ENCODE assay signal across 8 cellular contexts in the genomic region with DNA sequence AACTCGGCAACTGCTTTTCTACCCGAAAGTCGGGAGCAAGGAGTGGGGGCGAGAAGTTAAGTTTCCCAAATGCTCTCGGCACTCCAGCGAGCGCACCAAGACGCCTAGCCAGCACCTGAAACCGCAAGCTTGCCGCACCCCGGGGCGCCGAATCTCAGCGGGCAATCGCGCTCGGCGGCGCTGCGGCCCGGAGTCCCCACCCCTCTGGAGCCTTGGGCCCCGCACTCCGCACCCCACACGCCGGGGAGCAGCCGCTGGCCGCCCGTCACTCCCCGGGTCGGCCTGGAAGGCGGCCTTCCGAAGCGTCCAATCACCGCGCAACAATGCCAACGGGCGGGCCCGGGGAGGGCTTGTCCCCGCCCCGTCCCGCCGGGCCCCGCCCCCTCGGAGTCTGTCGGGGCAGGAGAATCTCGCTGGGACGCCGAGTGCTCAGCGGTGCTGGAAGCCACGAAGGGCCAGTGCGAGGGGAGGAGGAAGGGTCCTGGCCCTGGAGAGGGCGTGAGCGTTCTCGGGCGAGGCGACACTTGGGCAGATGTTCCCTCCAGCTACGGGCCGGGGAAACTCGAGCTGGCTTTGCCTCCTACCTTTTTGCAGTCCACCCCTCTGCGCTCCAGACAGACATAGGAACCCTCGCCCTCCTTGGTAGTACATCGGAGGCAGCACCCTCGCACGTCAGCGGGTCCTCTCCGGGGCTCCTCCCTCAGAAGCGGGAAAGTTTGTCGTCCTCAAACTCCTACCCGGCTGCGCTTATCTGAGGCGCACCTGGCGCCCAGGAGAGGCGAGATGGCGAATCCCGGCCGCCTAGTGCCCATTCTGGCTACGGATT. TPM values are rescaled to one million over a fixed set of nuclear protein-coding genes. Genes with fewer than 3 reads are reported as not detected.
DNase-seq lines count a peak whose midpoint lies in the region; ATAC-seq and TF ChIP-seq lines count a peak whose summit lies in the region.

No MANE protein-coding gene starts in this region.

- H3K4me3 Mint-ChIP-seq in T-helper 2 cell treated with Interferon-gamma antibody and Interleukin-4, amounts not matched to agents 5 μg/mL and 100 μg/mL, for 36 hours: peak overlapping the region; percentile 58

- no peaks in the 10 kb centered on the region for H3K36me3 ChIP-seq in aorta (ENCODE audit: control insufficient read depth in 1 of 2, insufficient read depth in 2 of 2, low read length in 1 of 2)

- H3K4me1 ChIP-seq in aorta (ENCODE audit: control insufficient read depth in 1 of 2, insufficient read depth in 2 of 2, low read length in 2 of 2): peaks cover 0 to 5% of the 10 kb centered on the region in 2 donors

- H3K4me3 ChIP-seq in GM12864 (ENCODE audit: low read depth, low read length) (peak overlapping the region; percentile 66), aorta (ENCODE audit: low read length in 2 of 2) (peak overlapping the region; percentile 94 to 97)

- peak; percentile 21 for DNase-seq in GM12864 (ENCODE audit: low read depth)
- peak; percentile 84 for DNase-seq in NCI-H128 (lab: John Stamatoyannopoulos, UW; ENCODE audit: unreplicated experiment)
- DNase-seq in T-helper 2 cell treated with Interferon-gamma antibody and Interleukin-4, amounts not matched to agents 5 μg/mL and 100 μg/mL, for 36 hours (ENCODE audit: low spot score): peak; percentile 79
- DNase-seq in astrocyte of the hippocampus (ENCODE audit: low read depth, low spot score): peak; percentile 95
- DNase-seq in hippocampal formation (lab: John Stamatoyannopoulos, UW): peak; percentile 80 to 83
- peak; percentile 84 for DNase-seq in putamen (ENCODE audit: low spot score)
- peak; percentile 95 to 98 for DNase-seq in aorta

- no peaks in the 10 kb centered on the region for H3K9me3 Mint-ChIP-seq in T-helper 2 cell treated with Interferon-gamma antibody and Interleukin-4, amounts not matched to agents 5 μg/mL and 100 μg/mL, for 36 hours

- H3K4me1 Mint-ChIP-seq in T-helper 2 cell treated with Interferon-gamma antibody and Interleukin-4, amounts not matched to agents 5 μg/mL and 100 μg/mL, for 36 hours (ENCODE audit: low read depth): peaks cover 4% of the 10 kb centered on the region

- H3K9me3 ChIP-seq in aorta (ENCODE audit: control insufficient read depth, low read length): no peaks in the 10 kb centered on the region

- peak overlapping the region; percentile 16 to 81 for H3K27ac ChIP-seq in aorta (ENCODE audit: low read depth in 1 of 2, low read length in 2 of 2)

- no peaks in the 10 kb centered on the region for H3K36me3 Mint-ChIP-seq in T-helper 2 cell treated with Interferon-gamma antibody and Interleukin-4, amounts not matched to agents 5 μg/mL and 100 μg/mL, for 36 hours (ENCODE audit: low read depth)

- 2% methylated on average over 75 to 77 of the region's 77 CpGs for whole genome bisulfite sequencing in aorta, 2 donors

- H3K27me3 Mint-ChIP-seq in T-helper 2 cell treated with Interferon-gamma antibody and Interleukin-4, amounts not matched to agents 5 μg/mL and 100 μg/mL, for 36 hours (ENCODE audit: low read depth): peaks cover 72% of the 10 kb centered on the region

- TF ChIP-seq CTCF in GM12864 (IDR thresholded peaks at IDR 0.05; ENCODE audit: low read depth, low read length, missing control alignments): no peak

- ATAC-seq in HG02678 (IDR thresholded peaks at IDR 0.05; ENCODE audit: unreplicated experiment): peak; percentile 96
- peak; percentile 97 for ATAC-seq in aorta (ENCODE audit: low FRiP score)

- H3K27ac Mint-ChIP-seq in T-helper 2 cell treated with Interferon-gamma antibody and Interleukin-4, amounts not matched to agents 5 μg/mL and 100 μg/mL, for 36 hours: no peak overlapping the region

- no peaks in the 10 kb centered on the region for H3K27me3 ChIP-seq in aorta (ENCODE audit: control insufficient read depth in 1 of 2, insufficient read depth in 2 of 2, low read length in 1 of 2)

- intact Hi-C loops in aorta (cut with DNase I): loop anchor here (5.0 kb wide), 3 partner anchors 37 to 378 kb away; no protein-coding TSS in a partner anchor

RNA-seq across cellular contexts. Expression of gene ZBTB7C, which starts 1.1 kb away (rescaled TPM):
- total RNA-seq in aorta: 10 to 100 TPM; 18.2 to 22.4 TPM
- polyA plus RNA-seq in aorta: 1 to 10 TPM in 1 of 2 donors, under 1 TPM in 1; 0.69 to 1.9 TPM

Comparison
In these comparisons a context has a peak if more than half of its experiments do, and no peak if none do; other contexts are left out.
1. Peak in every context shown above with its lines: DNase-seq, ATAC-seq, H3K4me3 ChIP-seq and H3K27ac ChIP-seq.
2. DNase-seq: peak in every context shown above with its lines; median percentile 96 in aorta; 95 in astrocyte of the hippocampus; 84 in NCI-H128; 84 in putamen; 82 in hippocampal formation; 79 in T-helper 2 cell treated with Interferon-gamma antibody and Interleukin-4, amounts not matched to agents 5 μg/mL and 100 μg/mL, for 36 hours; 21 in GM12864.